ENCODE assay signal across 28 cellular contexts in genomic region chr4:81799371-81799770, GRCh38.
"Had no signal": no experiment of that assay in that cellular context is flagged by ENCODE, and none has a peak within 500 bp of the region (broad histone marks: within the 10 kb centered on the region; RNA-seq: fewer than 3 reads in every experiment).

No MANE protein-coding gene starts in this region.

- ATAC-seq: naive thymus-derived CD4-positive, alpha-beta T cell; natural killer cell; psoas muscle; right cardiac atrium; right lobe of liver; stimulated activated naive B cell treated with anti-CD40 and anti-IgM and Interleukin-4, amounts not matched to agents 10 μg/mL and 1 μg/mL and 100 μg/mL, for 72 hours; upper lobe of right lung had no signal

- H3K27me3 Mint-ChIP-seq: progenitor cell of endocrine pancreas; stimulated activated naive B cell treated with anti-CD40 and anti-IgM and Interleukin-4, amounts not matched to agents 10 μg/mL and 1 μg/mL and 100 μg/mL, for 72 hours had no signal

- H3K27ac ChIP-seq: neural progenitor cell, ovary, parathyroid adenoma, psoas muscle, right lobe of liver, sigmoid colon, stomach, thoracic aorta, thyroid gland, tibial nerve, upper lobe of right lung, uterus had no signal

- H3K9me3 Mint-ChIP-seq: natural killer cell; neural progenitor cell; stimulated activated effector memory CD8-positive, alpha-beta T cell treated with anti-CD3 and anti-CD28 coated beads, Interleukin-12 subunit alpha, Interleukin-12 subunit beta, amount 100 ng/mL, for 72 hours had no signal

- H3K27me3 ChIP-seq: neural progenitor cell, ovary, right lobe of liver, sigmoid colon, stomach, thyroid gland, tibial nerve, upper lobe of right lung, uterus had no signal

- H3K36me3 ChIP-seq: neural progenitor cell, ovary, right lobe of liver, sigmoid colon, stomach, thoracic aorta, thyroid gland, tibial nerve, upper lobe of right lung, uterus had no signal

- H3K4me1 ChIP-seq: neural progenitor cell, parathyroid adenoma, psoas muscle, sigmoid colon, stomach, thyroid gland, tibial nerve, upper lobe of right lung, uterus had no signal

- H3K4me3 ChIP-seq: neural progenitor cell, ovary, psoas muscle, right lobe of liver, sigmoid colon, stomach, thoracic aorta, thyroid gland, tibial nerve, upper lobe of right lung, uterus had no signal

- H3K4me3 Mint-ChIP-seq: naive thymus-derived CD4-positive, alpha-beta T cell; natural killer cell; nephron; neural progenitor cell; stimulated activated effector memory CD8-positive, alpha-beta T cell treated with anti-CD3 and anti-CD28 coated beads, Interleukin-12 subunit alpha, Interleukin-12 subunit beta, amount 100 ng/mL, for 72 hours; stimulated activated naive B cell treated with anti-CD40 and anti-IgM and Interleukin-4, amounts not matched to agents 10 μg/mL and 1 μg/mL and 100 μg/mL, for 72 hours; type B pancreatic cell had no signal

- H2AFZ ChIP-seq: neural progenitor cell, parathyroid adenoma had no signal

- H3K4me2 ChIP-seq: neural progenitor cell had no signal

- H3K27ac Mint-ChIP-seq: natural killer cell; nephron; neural progenitor cell; progenitor cell of endocrine pancreas; stimulated activated effector memory CD8-positive, alpha-beta T cell treated with anti-CD3 and anti-CD28 coated beads, Interleukin-12 subunit alpha, Interleukin-12 subunit beta, amount 100 ng/mL, for 72 hours; stimulated activated naive B cell treated with anti-CD40 and anti-IgM and Interleukin-4, amounts not matched to agents 10 μg/mL and 1 μg/mL and 100 μg/mL, for 72 hours; type B pancreatic cell had no signal

- H3K36me3 Mint-ChIP-seq: natural killer cell; neural progenitor cell; stimulated activated effector memory CD8-positive, alpha-beta T cell treated with anti-CD3 and anti-CD28 coated beads, Interleukin-12 subunit alpha, Interleukin-12 subunit beta, amount 100 ng/mL, for 72 hours; stimulated activated naive B cell treated with anti-CD40 and anti-IgM and Interleukin-4, amounts not matched to agents 10 μg/mL and 1 μg/mL and 100 μg/mL, for 72 hours; type B pancreatic cell had no signal

- H3K9me3 ChIP-seq: ovary, psoas muscle, right lobe of liver, sigmoid colon, stomach, thoracic aorta, thyroid gland, tibial nerve, upper lobe of right lung, uterus had no signal

- H3K79me2 ChIP-seq: parathyroid adenoma had no signal

- DNase-seq: naive thymus-derived CD4-positive, alpha-beta T cell; natural killer cell; occipital lobe; ovary; posterior cingulate gyrus; psoas muscle; right cardiac atrium; right lobe of liver; sigmoid colon; small intestine; stimulated activated CD4-positive, alpha-beta T cell treated with anti-CD3 and anti-CD28 coated beads, Interleukin-15, amount 100 ng/mL, for 24 hours; stimulated activated CD4-positive, alpha-beta T cell treated with anti-CD3 and anti-CD28 coated beads, Interleukin-2, amount 100 ng/mL, for 24 hours; stimulated activated CD4-positive, alpha-beta T cell treated with anti-CD3 and anti-CD28 coated beads, Interleukin-2, amount 100 ng/mL, for 48 hours; stimulated activated CD4-positive, alpha-beta T cell treated with anti-CD3 and anti-CD28 coated beads, Interleukin-4, amount 100 ng/mL, for 24 hours; stimulated activated naive B cell treated with anti-CD40 and anti-IgM and Interleukin-4, amounts not matched to agents 10 μg/mL and 1 μg/mL and 100 μg/mL, for 72 hours; stimulated activated naive CD4-positive, alpha-beta T cell treated with Interleukin-2 at 50 U/mL for 16 hours; stomach; thyroid gland; upper lobe of right lung; uterus had no signal

- H3K9ac ChIP-seq: neural progenitor cell, parathyroid adenoma had no signal
